ENCODE assay signal across 1 cellular context in the genomic region with DNA sequence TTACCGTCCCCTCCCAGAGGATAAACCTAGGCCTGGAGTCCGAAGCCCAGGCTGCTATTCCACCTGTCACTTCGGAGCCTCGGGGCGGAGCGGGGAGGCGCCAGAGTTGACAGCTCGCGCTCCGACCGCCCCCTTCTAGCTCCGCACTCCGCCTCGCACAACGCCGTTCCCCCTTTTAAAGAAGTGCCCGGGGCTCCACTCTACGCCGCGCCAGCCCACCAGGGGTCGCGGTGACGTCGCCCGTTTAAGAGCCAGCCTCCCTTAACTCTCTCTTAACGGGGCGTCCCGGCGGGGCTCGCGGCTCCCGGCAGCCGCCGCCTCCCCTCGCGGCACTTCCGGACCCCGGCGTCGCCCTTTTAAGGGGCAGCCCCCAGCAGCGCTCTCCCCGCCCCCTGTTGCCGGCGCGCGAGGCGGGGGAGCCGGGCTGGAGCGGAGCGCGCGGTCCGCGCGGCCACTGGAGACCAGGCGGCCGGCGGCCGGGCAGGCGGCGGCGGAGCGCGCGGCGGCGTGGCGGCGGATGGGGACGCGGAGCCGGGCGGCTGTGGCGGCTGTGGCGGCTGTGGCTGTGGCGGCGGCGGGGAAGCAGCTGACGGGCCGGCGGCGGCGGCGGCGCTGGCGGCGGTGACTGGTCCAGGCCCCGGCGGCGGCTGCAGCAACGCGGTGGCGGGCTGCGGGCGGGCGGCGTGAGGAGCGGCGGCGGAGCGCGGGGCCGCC.
A peak's percentile ranks its signal among the peaks of the same experiment; 100 is the strongest.
TF ChIP-seq lines count a peak whose summit lies in the region.

Gene INAFM2, plus strand, starts transcription at position 454 of the 714 bp plus-strand sequence. CDS start 364 bp downstream, outside the sequence.

TF ChIP-seq in K562, 482 proteins besides CTCF, POLR2A, EP300 and RAD21 (continued from another document and continues in another):
- TF ChIP-seq, protein P1, sequence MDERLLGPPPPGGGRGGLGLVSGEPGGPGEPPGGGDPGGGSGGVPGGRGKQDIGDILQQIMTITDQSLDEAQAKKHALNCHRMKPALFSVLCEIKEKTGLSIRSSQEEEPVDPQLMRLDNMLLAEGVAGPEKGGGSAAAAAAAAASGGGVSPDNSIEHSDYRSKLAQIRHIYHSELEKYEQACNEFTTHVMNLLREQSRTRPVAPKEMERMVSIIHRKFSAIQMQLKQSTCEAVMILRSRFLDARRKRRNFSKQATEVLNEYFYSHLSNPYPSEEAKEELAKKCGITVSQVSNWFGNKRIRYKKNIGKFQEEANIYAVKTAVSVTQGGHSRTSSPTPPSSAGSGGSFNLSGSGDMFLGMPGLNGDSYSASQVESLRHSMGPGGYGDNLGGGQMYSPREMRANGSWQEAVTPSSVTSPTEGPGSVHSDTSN (CRISPR knock-in tag; IDR thresholded peaks at IDR 0.05; ENCODE audit: low read depth) = no peak
- TF ChIP-seq, protein P1 (tag; conservative IDR thresholded peaks at IDR 0.05; ENCODE audit: low read depth) = peak; percentile 31; the same call in 1 of the 2 replicates
- no peak for TF ChIP-seq NFATC3 (IDR thresholded peaks at IDR 0.05)
- TF ChIP-seq CBX3 (IDR thresholded peaks at IDR 0.05; ENCODE audit: borderline replicate concordance in 1 of 2, low read length in 2 of 2) = peak in 1 of 2 experiments; percentile 75; a peak in 1 of 3 replicates
- TF ChIP-seq HDAC6 (IDR thresholded peaks at IDR 0.05; ENCODE audit: low read depth, low read length) = no peak
- TF ChIP-seq NONO (IDR thresholded peaks at IDR 0.05; ENCODE audit: low read depth in 2 of 2, low read length in 1 of 2) = peak in 1 of 2 experiments; percentile 16; a peak in 1 of 4 replicates
- peak in 1 of 3 experiments; percentile 54; a peak in 1 of 6 replicates for TF ChIP-seq ZBTB11 (CRISPR knock-in tag; IDR thresholded peaks at IDR 0.05)
- TF ChIP-seq CBFA2T2 (conservative IDR thresholded peaks at IDR 0.05) = no peak
- TF ChIP-seq, protein P2, sequence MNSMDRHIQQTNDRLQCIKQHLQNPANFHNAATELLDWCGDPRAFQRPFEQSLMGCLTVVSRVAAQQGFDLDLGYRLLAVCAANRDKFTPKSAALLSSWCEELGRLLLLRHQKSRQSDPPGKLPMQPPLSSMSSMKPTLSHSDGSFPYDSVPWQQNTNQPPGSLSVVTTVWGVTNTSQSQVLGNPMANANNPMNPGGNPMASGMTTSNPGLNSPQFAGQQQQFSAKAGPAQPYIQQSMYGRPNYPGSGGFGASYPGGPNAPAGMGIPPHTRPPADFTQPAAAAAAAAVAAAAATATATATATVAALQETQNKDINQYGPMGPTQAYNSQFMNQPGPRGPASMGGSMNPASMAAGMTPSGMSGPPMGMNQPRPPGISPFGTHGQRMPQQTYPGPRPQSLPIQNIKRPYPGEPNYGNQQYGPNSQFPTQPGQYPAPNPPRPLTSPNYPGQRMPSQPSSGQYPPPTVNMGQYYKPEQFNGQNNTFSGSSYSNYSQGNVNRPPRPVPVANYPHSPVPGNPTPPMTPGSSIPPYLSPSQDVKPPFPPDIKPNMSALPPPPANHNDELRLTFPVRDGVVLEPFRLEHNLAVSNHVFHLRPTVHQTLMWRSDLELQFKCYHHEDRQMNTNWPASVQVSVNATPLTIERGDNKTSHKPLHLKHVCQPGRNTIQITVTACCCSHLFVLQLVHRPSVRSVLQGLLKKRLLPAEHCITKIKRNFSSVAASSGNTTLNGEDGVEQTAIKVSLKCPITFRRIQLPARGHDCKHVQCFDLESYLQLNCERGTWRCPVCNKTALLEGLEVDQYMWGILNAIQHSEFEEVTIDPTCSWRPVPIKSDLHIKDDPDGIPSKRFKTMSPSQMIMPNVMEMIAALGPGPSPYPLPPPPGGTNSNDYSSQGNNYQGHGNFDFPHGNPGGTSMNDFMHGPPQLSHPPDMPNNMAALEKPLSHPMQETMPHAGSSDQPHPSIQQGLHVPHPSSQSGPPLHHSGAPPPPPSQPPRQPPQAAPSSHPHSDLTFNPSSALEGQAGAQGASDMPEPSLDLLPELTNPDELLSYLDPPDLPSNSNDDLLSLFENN (IDR thresholded peaks at IDR 0.05; ENCODE audit: low read depth in 2 of 2, low read length in 2 of 2) = no peak
- no peak for TF ChIP-seq XRCC4 (IDR thresholded peaks at IDR 0.05; ENCODE audit: extremely low read depth, insufficient read depth, insufficient read length)
- no peak for TF ChIP-seq SIRT6 (IDR thresholded peaks at IDR 0.05; ENCODE audit: low read depth, low read length)
- peak; percentile 98 for TF ChIP-seq CTBP1 (IDR thresholded peaks at IDR 0.05; ENCODE audit: borderline replicate concordance)
- no peak for TF ChIP-seq MCM5 (IDR thresholded peaks at IDR 0.05; ENCODE audit: low read depth)
- no peak for TF ChIP-seq ZZZ3 (IDR thresholded peaks at IDR 0.05)
- TF ChIP-seq HMGN3 (IDR thresholded peaks at IDR 0.05; ENCODE audit: borderline replicate concordance, extremely low read depth, insufficient read length, low read depth, low read length) = peak; percentile 65
- TF ChIP-seq LCOR (CRISPR knock-in tag; IDR thresholded peaks at IDR 0.05) = peak; percentile 90
- no peak for TF ChIP-seq IFI16 (CRISPR knock-in tag; IDR thresholded peaks at IDR 0.05)
- TF ChIP-seq, protein P3, sequence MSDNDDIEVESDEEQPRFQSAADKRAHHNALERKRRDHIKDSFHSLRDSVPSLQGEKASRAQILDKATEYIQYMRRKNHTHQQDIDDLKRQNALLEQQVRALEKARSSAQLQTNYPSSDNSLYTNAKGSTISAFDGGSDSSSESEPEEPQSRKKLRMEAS (CRISPR knock-in tag; IDR thresholded peaks at IDR 0.05) = peak; percentile 98
- peak; percentile 30 for TF ChIP-seq PCBP1 (IDR thresholded peaks at IDR 0.05; ENCODE audit: low read depth, low read length, poor library complexity, severe bottlenecking)
- no peak for TF ChIP-seq CHD4 (IDR thresholded peaks at IDR 0.05; ENCODE audit: insufficient read depth, insufficient replicate concordance, low read depth, low read length, poor library complexity, severe bottlenecking)
- no peak for TF ChIP-seq ADNP (tag; IDR thresholded peaks at IDR 0.05)
- TF ChIP-seq ILK (tag; IDR thresholded peaks at IDR 0.05; ENCODE audit: borderline replicate concordance, low read depth) = no peak
- 0 out of 2 replicates have a peak, but pooled peaks have one; percentile 8 for TF ChIP-seq RREB1 (CRISPR knock-in tag; IDR thresholded peaks at IDR 0.05)
- TF ChIP-seq FOXP1 (CRISPR knock-in tag; IDR thresholded peaks at IDR 0.05) = peak; percentile 98
- TF ChIP-seq ZNF589 (CRISPR knock-in tag; IDR thresholded peaks at IDR 0.05; ENCODE audit: low read depth) = no peak
- TF ChIP-seq SMARCA4 (IDR thresholded peaks at IDR 0.05) = no peak
- peak; percentile 90 to 94 for TF ChIP-seq MAZ (CRISPR knock-in tag; conservative IDR thresholded peaks at IDR 0.05 in 1 of 2, IDR thresholded peaks at IDR 0.05 in 1 of 2)
- TF ChIP-seq ZSCAN29 (IDR thresholded peaks at IDR 0.05) = no peak
- peak; percentile 63 for TF ChIP-seq SAP30 (IDR thresholded peaks at IDR 0.05; ENCODE audit: borderline replicate concordance, insufficient read depth, low read depth, low read length, poor library complexity, severe bottlenecking)
- TF ChIP-seq, protein P4, sequence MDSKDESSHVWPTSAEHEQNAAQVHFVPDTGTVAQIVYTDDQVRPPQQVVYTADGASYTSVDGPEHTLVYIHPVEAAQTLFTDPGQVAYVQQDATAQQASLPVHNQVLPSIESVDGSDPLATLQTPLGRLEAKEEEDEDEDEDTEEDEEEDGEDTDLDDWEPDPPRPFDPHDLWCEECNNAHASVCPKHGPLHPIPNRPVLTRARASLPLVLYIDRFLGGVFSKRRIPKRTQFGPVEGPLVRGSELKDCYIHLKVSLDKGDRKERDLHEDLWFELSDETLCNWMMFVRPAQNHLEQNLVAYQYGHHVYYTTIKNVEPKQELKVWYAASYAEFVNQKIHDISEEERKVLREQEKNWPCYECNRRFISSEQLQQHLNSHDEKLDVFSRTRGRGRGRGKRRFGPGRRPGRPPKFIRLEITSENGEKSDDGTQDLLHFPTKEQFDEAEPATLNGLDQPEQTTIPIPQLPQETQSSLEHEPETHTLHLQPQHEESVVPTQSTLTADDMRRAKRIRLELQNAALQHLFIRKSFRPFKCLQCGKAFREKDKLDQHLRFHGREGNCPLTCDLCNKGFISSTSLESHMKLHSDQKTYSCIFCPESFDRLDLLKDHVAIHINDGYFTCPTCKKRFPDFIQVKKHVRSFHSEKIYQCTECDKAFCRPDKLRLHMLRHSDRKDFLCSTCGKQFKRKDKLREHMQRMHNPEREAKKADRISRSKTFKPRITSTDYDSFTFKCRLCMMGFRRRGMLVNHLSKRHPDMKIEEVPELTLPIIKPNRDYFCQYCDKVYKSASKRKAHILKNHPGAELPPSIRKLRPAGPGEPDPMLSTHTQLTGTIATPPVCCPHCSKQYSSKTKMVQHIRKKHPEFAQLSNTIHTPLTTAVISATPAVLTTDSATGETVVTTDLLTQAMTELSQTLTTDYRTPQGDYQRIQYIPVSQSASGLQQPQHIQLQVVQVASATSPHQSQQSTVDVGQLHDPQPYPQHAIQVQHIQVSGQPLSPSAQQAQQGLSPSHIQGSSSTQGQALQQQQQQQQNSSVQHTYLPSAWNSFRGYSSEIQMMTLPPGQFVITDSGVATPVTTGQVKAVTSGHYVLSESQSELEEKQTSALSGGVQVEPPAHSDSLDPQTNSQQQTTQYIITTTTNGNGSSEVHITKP (IDR thresholded peaks at IDR 0.05; ENCODE audit: partially characterized antibody) = peak; percentile 50
- no peak for TF ChIP-seq MLLT1 (IDR thresholded peaks at IDR 0.05)
- TF ChIP-seq FOXA1 (IDR thresholded peaks at IDR 0.05; ENCODE audit: borderline replicate concordance) = no peak
- peak; percentile 84 for TF ChIP-seq POLR2G (IDR thresholded peaks at IDR 0.05; ENCODE audit: low read depth, low read length)
